20 cellular contexts compared by ENCODE assay signal in the genomic region with DNA sequence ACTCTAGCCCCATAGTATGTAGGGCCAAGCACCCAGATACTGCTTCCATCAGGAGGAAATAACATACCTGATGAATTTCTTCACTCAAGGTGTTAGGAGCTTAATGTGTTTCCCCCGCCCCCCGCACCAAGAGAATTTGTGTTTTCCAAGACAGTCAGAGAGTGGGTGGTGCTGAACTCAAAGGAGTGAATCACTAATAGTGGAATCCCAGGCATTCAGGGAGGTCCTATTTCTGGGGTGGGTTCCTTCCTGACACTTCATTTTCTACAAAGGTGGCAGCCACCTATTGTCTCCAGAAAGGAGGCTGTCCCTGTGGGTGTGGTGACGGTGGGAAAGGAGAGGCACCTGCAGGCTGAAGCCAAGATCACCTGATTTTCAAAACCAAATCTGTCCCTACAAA. TPM values are rescaled to one million over a fixed set of nuclear protein-coding genes. Genes with fewer than 3 reads are reported as not detected.
DNase-seq lines count a peak whose midpoint lies in the region; ATAC-seq and TF ChIP-seq lines count a peak whose summit lies in the region.
"Had no signal": no experiment of that assay in that cellular context is flagged by ENCODE, and none has a peak within 500 bp of the region (broad histone marks: within the 10 kb centered on the region; RNA-seq: fewer than 3 reads in every experiment).

No MANE protein-coding gene starts in this region.

- no peak overlapping the region for H3K27ac Mint-ChIP-seq in H9
- H3K27ac Mint-ChIP-seq: activated CD8-positive, alpha-beta T cell treated with anti-CD3 and anti-CD28 coated beads for 36 hours; naive thymus-derived CD8-positive, alpha-beta T cell had no signal

- H3K23ac ChIP-seq in H9 (ENCODE audit: insufficient read length, low read depth, low read length): no peak overlapping the region

- no peak overlapping the region for H2AK5ac ChIP-seq in H9 (ENCODE audit: insufficient read length, low read length)

- peak; percentile 47 for DNase-seq in H9
- DNase-seq in adipocyte (ENCODE audit: low read depth): peak; percentile 12
- peak; percentile 8 for DNase-seq in glomerular visceral epithelial cell (ENCODE audit: extremely low spot score)
- DNase-seq in renal cortical epithelial cell (ENCODE audit: low read depth): peak; percentile 71
- DNase-seq in cortex of kidney (lab: John Stamatoyannopoulos, UW): no peak
- DNase-seq in WERI-Rb-1: no peak
- DNase-seq in DMS53 treated with DMSO at 0.1 percent for 48 hours (lab: John Stamatoyannopoulos, UW; ENCODE audit: unreplicated experiment): no peak
- DNase-seq: activated CD8-positive, alpha-beta T cell treated with anti-CD3 and anti-CD28 coated beads for 36 hours; DND-41; effector CD8-positive, alpha-beta T cell; foreskin melanocyte; kidney; naive thymus-derived CD8-positive, alpha-beta T cell; NCI-H1092 treated with DMSO at 0.1 percent for 48 hours; retina; stimulated activated CD4-positive, alpha-beta T cell treated with anti-CD3 and anti-CD28 coated beads, Interleukin-2, amount 100 ng/mL, for 24 hours had no signal

- H3K4me3 ChIP-seq in adipocyte (ENCODE audit: low read length) (peak overlapping the region; percentile 9), WERI-Rb-1 (ENCODE audit: low read depth, low read length) (no peak overlapping the region)
- H3K4me3 ChIP-seq: thyroid gland had no signal

- no peak overlapping the region for H2BK15ac ChIP-seq in H9 (ENCODE audit: low read depth, low read length)

- H3K9ac ChIP-seq in H9 (ENCODE audit: extremely low read depth, insufficient read length, low read length): no peak overlapping the region
- H3K9ac ChIP-seq in adipocyte (ENCODE audit: low read length): no peak overlapping the region

- no peak overlapping the region for H3K4me2 ChIP-seq in H9 (ENCODE audit: insufficient read depth, insufficient read length, low read length)

- no CpG with 5 or more reads among the region's 3 CpGs for WGBS in H9 (ENCODE audit: extremely low coverage, insufficient read length, low lambda C conversion rate)

- H2BK20ac ChIP-seq in H9 (ENCODE audit: low read depth, low read length, poor library complexity, severe bottlenecking): no peak overlapping the region

- no peak overlapping the region for H3K4ac ChIP-seq in H9 (ENCODE audit: low read depth, low read length)

- H4K5ac ChIP-seq in H9 (ENCODE audit: insufficient read length, low read depth, low read length): no peak overlapping the region

- peaks cover 8% of the 10 kb centered on the region; the same call in 1 of the 2 replicates for H3K27me3 Mint-ChIP-seq in H9 (ENCODE audit: low read depth)

- H2BK120ac ChIP-seq in H9 (ENCODE audit: low read depth, low read length, poor library complexity, severe bottlenecking): no peak overlapping the region

- peaks cover 18 to 20% of the 10 kb centered on the region in 2 experiments for H3K4me1 Mint-ChIP-seq in H9

- H3K56ac ChIP-seq in H9 (ENCODE audit: insufficient read length, low read depth, low read length): no peak overlapping the region

- no peaks in the 10 kb centered on the region for H4K20me1 ChIP-seq in H9 (ENCODE audit: control insufficient read depth, insufficient read depth, insufficient read length)

- H3K9me3 ChIP-seq in H9 (ENCODE audit: control insufficient read depth, low read depth, low read length) (no peaks in the 10 kb centered on the region), adipocyte (ENCODE audit: control insufficient read depth, low read length) (no peaks in the 10 kb centered on the region), WERI-Rb-1 (ENCODE audit: severe bottlenecking) (no peaks in the 10 kb centered on the region)
- H3K9me3 ChIP-seq: thyroid gland had no signal

- H4K8ac ChIP-seq in H9 (replicated peaks; ENCODE audit: insufficient read length, low read depth, low read length): no peak overlapping the region

- no peak for ATAC-seq in HG02870 (IDR thresholded peaks at IDR 0.05; ENCODE audit: unreplicated experiment)
- ATAC-seq: activated CD8-positive, alpha-beta T cell treated with anti-CD3 and anti-CD28 coated beads for 36 hours; naive thymus-derived CD8-positive, alpha-beta T cell; SK-N-SH treated with all-trans-retinoic acid at 6 μM for 48 hours had no signal

- no peak overlapping the region for H3K14ac ChIP-seq in H9 (ENCODE audit: insufficient read depth, low read length)

- H3K36me3 ChIP-seq in adipocyte (ENCODE audit: control insufficient read depth, insufficient read depth, low read length, severe bottlenecking) (no peaks in the 10 kb centered on the region), WERI-Rb-1 (no peaks in the 10 kb centered on the region)
- H3K36me3 ChIP-seq: thyroid gland had no signal

- H3K79me2 ChIP-seq in H9 (ENCODE audit: insufficient read depth, low read length): no peaks in the 10 kb centered on the region

- H3K27ac ChIP-seq in H9 (ENCODE audit: insufficient read length, low read depth, low read length): no peak overlapping the region
- no peak overlapping the region; the same call in 1 of the 2 replicates for H3K27ac ChIP-seq in WERI-Rb-1
- H3K27ac ChIP-seq: C4-2B, thyroid gland had no signal

- H3K79me1 ChIP-seq in H9 (ENCODE audit: insufficient read depth, low read depth, low read length, poor library complexity, severe bottlenecking): no peaks in the 10 kb centered on the region

- TF ChIP-seq CTCF in H9 (conservative IDR thresholded peaks at IDR 0.05) (no peak), WERI-Rb-1 (IDR thresholded peaks at IDR 0.05; ENCODE audit: low read depth, low read length) (no peak)

- no peak overlapping the region for H3K4me3 Mint-ChIP-seq in H9
- H3K4me3 Mint-ChIP-seq: activated CD8-positive, alpha-beta T cell treated with anti-CD3 and anti-CD28 coated beads for 36 hours; naive thymus-derived CD8-positive, alpha-beta T cell had no signal

- H4K91ac ChIP-seq in H9 (ENCODE audit: insufficient read length, low read depth, low read length): no peak overlapping the region

- H3K27me3 ChIP-seq in H9 (ENCODE audit: insufficient read depth, low read length) (no peaks in the 10 kb centered on the region), adipocyte (replicated peaks; ENCODE audit: control insufficient read depth, insufficient read depth, low read length) (peaks cover 27% of the 10 kb centered on the region), WERI-Rb-1 (ENCODE audit: insufficient read depth, low read depth, severe bottlenecking) (no peaks in the 10 kb centered on the region)
- H3K27me3 ChIP-seq: thyroid gland had no signal

- no peak overlapping the region for H2BK12ac ChIP-seq in H9 (ENCODE audit: insufficient read length, low read depth, low read length)

- H3K9me3 Mint-ChIP-seq in H9: no peaks in the 10 kb centered on the region
- H3K9me3 Mint-ChIP-seq: activated CD8-positive, alpha-beta T cell treated with anti-CD3 and anti-CD28 coated beads for 36 hours; naive thymus-derived CD8-positive, alpha-beta T cell had no signal

- H3K23me2 ChIP-seq in H9 (ENCODE audit: insufficient read length, low read depth, low read length, poor library complexity, severe bottlenecking): no peaks in the 10 kb centered on the region

- H3K4me1 ChIP-seq in H9 (ENCODE audit: insufficient read depth, low read length) (no peaks in the 10 kb centered on the region), adipocyte (ENCODE audit: control insufficient read depth, insufficient read depth, low read length) (peaks cover 28% of the 10 kb centered on the region)

- no peak overlapping the region for H2BK5ac ChIP-seq in H9 (ENCODE audit: insufficient read length, low read length)

- H3K36me3 Mint-ChIP-seq in H9 (ENCODE audit: insufficient read depth in 1 of 3, low read depth in 3 of 3): no peaks in the 10 kb centered on the region
- H3K36me3 Mint-ChIP-seq: naive thymus-derived CD8-positive, alpha-beta T cell had no signal

- H3K18ac ChIP-seq in H9 (ENCODE audit: insufficient read length, low read depth, low read length): no peak overlapping the region

- H2AFZ ChIP-seq in H9 (ENCODE audit: low read length): no peak overlapping the region

- H3T11ph ChIP-seq in H9 (ENCODE audit: low read length): no peak overlapping the region

RNA-seq across cellular contexts. Expression of a gene that starts 50.8 kb away (rescaled TPM):
- not detected in 2 replicates for total RNA-seq in H9 (2021)
- total RNA-seq in renal cortical epithelial cell: 0.35 TPM in 1 of 2 replicates, not detected in the other
- total RNA-seq: activated CD8-positive, alpha-beta T cell treated with anti-CD3 and anti-CD28 coated beads for 36 hours; naive thymus-derived CD8-positive, alpha-beta T cell; thyroid gland had no signal

RNA-seq across cellular contexts. Expression of a gene that starts 56.5 kb away (rescaled TPM):
- not detected in 2 replicates for total RNA-seq in H9 (2021)
- 43.7 and 158 TPM in 2 replicates for total RNA-seq in renal cortical epithelial cell
- total RNA-seq: activated CD8-positive, alpha-beta T cell treated with anti-CD3 and anti-CD28 coated beads for 36 hours; naive thymus-derived CD8-positive, alpha-beta T cell had no signal

Comparison
In these comparisons a context has a peak if more than half of its experiments do, and no peak if none do; other contexts are left out.
1. DNase-seq: peak in H9 (single experiment), adipocyte (single experiment), glomerular visceral epithelial cell (single experiment) and renal cortical epithelial cell (single experiment); none in cortex of kidney (single experiment), WERI-Rb-1 (single experiment) and DMS53 treated with DMSO at 0.1 percent for 48 hours (single experiment).
2. RNA of a gene that starts 56.5 kb away (total RNA-seq): 43.7 to 158 TPM in renal cortical epithelial cell; not detected in H9; every median in the first group is over 10 times any median in the second.